ENCODE assay signal across 27 cellular contexts in genomic region chr1:50172299-50172698, GRCh38.
DNase-seq lines count a peak whose midpoint lies in the region; ATAC-seq and TF ChIP-seq lines count a peak whose summit lies in the region.
"Had no signal": no experiment of that assay in that cellular context is flagged by ENCODE, and none has a peak within 500 bp of the region (broad histone marks: within the 10 kb centered on the region; RNA-seq: fewer than 3 reads in every experiment).

No MANE protein-coding gene starts in this region.

- 67% methylated on average over 1 of the region's 1 CpG for WGBS in SK-N-SH (ENCODE audit: low lambda C conversion rate)

- POLR2A ChIA-PET in SK-N-SH (lab: Yijun Ruan, JAX): interaction anchor here (1.0 kb wide), 1 partner anchor 11 kb away, joined by 3 read pairs; no protein-coding TSS in a partner anchor

- CTCF ChIA-PET in SK-N-SH (lab: Yijun Ruan, JAX): interaction anchor here (1.1 kb wide), 1 partner anchor 45 kb away, joined by 3 read pairs; no protein-coding TSS in a partner anchor

- H3K9ac ChIP-seq in SK-N-SH: no peak overlapping the region
- H3K9ac ChIP-seq: BLaER1; BLaER1 treated with 17β-estradiol and CSF1 and Interleukin-3, amounts not matched to agents 10 nM and 100 nM had no signal

- H3K27me3 ChIP-seq in SK-N-SH (ENCODE audit: insufficient read depth): no peaks in the 10 kb centered on the region; the same call in 1 of the 2 replicates
- H3K27me3 ChIP-seq: BE2C; BLaER1; BLaER1 treated with 17β-estradiol and CSF1 and Interleukin-3, amounts not matched to agents 10 nM and 100 nM had no signal

- no peak for DNase-seq in SK-N-SH
- DNase-seq: 8988T; ACHN; AML-193; BE2C; C1 segment of cervical spinal cord; Caco-2; Calu3; CD4-positive, alpha-beta memory T cell; CD4-positive, alpha-beta T cell; CD4-positive, CD25-positive, alpha-beta regulatory T cell; CD8-positive, alpha-beta memory T cell; CD8-positive, alpha-beta T cell; COR-L47; DMS 273 treated with DMSO at 0.1 percent for 48 hours; DMS153; DMS53; DMS79; DMS79 treated with DMSO at 0.1 percent for 48 hours; DND-41; EL had no signal

- no peaks in the 10 kb centered on the region for H3K9me3 ChIP-seq in SK-N-SH
- H3K9me3 ChIP-seq: A549; BE2C; BLaER1; BLaER1 treated with 17β-estradiol and CSF1 and Interleukin-3, amounts not matched to agents 10 nM and 100 nM; Caco-2 had no signal

- H3K4me2 ChIP-seq in SK-N-SH: no peak overlapping the region
- H3K4me2 ChIP-seq: A549; BLaER1; BLaER1 treated with 17β-estradiol and CSF1 and Interleukin-3, amounts not matched to agents 10 nM and 100 nM had no signal

- H3K4me1 ChIP-seq in SK-N-SH (ENCODE audit: control insufficient read depth in 1 of 2, insufficient read depth in 2 of 2, low read depth in 1 of 2, low read length in 1 of 2): peaks cover 0 to 35% of the 10 kb centered on the region in 2 experiments; a peak in 2 of 4 replicates
- H3K4me1 ChIP-seq: A549; BLaER1; BLaER1 treated with 17β-estradiol and CSF1 and Interleukin-3, amounts not matched to agents 10 nM and 100 nM; Caco-2 had no signal

- TF ChIP-seq EP300 in SK-N-SH (IDR thresholded peaks at IDR 0.05; ENCODE audit: borderline replicate concordance in 1 of 2, low read depth in 1 of 2, low read length in 1 of 2): no peak

- H3K27ac ChIP-seq in SK-N-SH (ENCODE audit: low read depth in 2 of 2, low read length in 1 of 2): peak overlapping the region in 1 of 2 experiments; percentile 28; a peak in 2 of 4 replicates
- H3K27ac ChIP-seq: 22Rv1; A549; BLaER1; BLaER1 treated with 17β-estradiol and CSF1 and Interleukin-3, amounts not matched to agents 10 nM and 100 nM; C4-2B had no signal

- no peak for ATAC-seq in SK-N-SH treated with all-trans-retinoic acid at 6 μM for 48 hours
- ATAC-seq: A549; CD8-positive, alpha-beta T cell had no signal

- H3K4me3 ChIP-seq in SK-N-SH (ENCODE audit: low read depth in 2 of 2, low read length in 1 of 2): no peak overlapping the region
- H3K4me3 ChIP-seq: A549; BLaER1; BLaER1 treated with 17β-estradiol and CSF1 and Interleukin-3, amounts not matched to agents 10 nM and 100 nM had no signal

- H3K9me2 ChIP-seq in SK-N-SH: no peaks in the 10 kb centered on the region

- TF ChIP-seq RAD21 in SK-N-SH (IDR thresholded peaks at IDR 0.05; ENCODE audit: low read length): no peak

- H3K36me3 ChIP-seq in SK-N-SH (replicated peaks in 1 of 2; ENCODE audit: control insufficient read depth in 1 of 2, insufficient read depth in 2 of 2, low read length in 1 of 2): peaks cover 0 to 8% of the 10 kb centered on the region in 2 experiments
- H3K36me3 ChIP-seq: BLaER1; BLaER1 treated with 17β-estradiol and CSF1 and Interleukin-3, amounts not matched to agents 10 nM and 100 nM had no signal

- H3F3A ChIP-seq in SK-N-SH (replicated peaks; ENCODE audit: insufficient read depth): no peaks in the 10 kb centered on the region

- TF ChIP-seq CTCF in SK-N-SH (IDR thresholded peaks at IDR 0.05): no peak

- no peak overlapping the region for H2AFZ ChIP-seq in SK-N-SH (ENCODE audit: low read depth)

- no peaks in the 10 kb centered on the region for H3K79me2 ChIP-seq in SK-N-SH (ENCODE audit: insufficient read depth)

- no peaks in the 10 kb centered on the region for H4K20me1 ChIP-seq in SK-N-SH (ENCODE audit: insufficient read depth)
- H4K20me1 ChIP-seq: BLaER1; BLaER1 treated with 17β-estradiol and CSF1 and Interleukin-3, amounts not matched to agents 10 nM and 100 nM had no signal

TF ChIP-seq in SK-N-SH, 30 proteins besides CTCF, POLR2A, EP300 and RAD21:
- no peak for TF ChIP-seq PBX3 (IDR thresholded peaks at IDR 0.05)
- 0 out of 2 replicates have a peak, but pooled peaks have one; percentile 7 for TF ChIP-seq GATA2 (CRISPR knock-in tag; IDR thresholded peaks at IDR 0.05)
- no peak for TF ChIP-seq USF2 (IDR thresholded peaks at IDR 0.05; ENCODE audit: borderline replicate concordance, low read depth, low read length)
- TF ChIP-seq YY1 (IDR thresholded peaks at IDR 0.05; ENCODE audit: low read depth): no peak

TF ChIP-seq in SK-N-SH treated with all-trans-retinoic acid at 6 μM for 48 hours, 23 proteins besides CTCF, POLR2A, EP300 and RAD21:
- no peak for TF ChIP-seq POU6F1 (CRISPR knock-in tag; IDR thresholded peaks at IDR 0.05; ENCODE audit: borderline replicate concordance, low read depth)
- TF ChIP-seq ZC3H10 (CRISPR knock-in tag; IDR thresholded peaks at IDR 0.05): no peak
- no peak for TF ChIP-seq BACH2 (CRISPR knock-in tag; IDR thresholded peaks at IDR 0.05; ENCODE audit: borderline replicate concordance)
- TF ChIP-seq OSR1 (CRISPR knock-in tag; IDR thresholded peaks at IDR 0.05): no peak
- TF ChIP-seq RARB (CRISPR knock-in tag; IDR thresholded peaks at IDR 0.05): no peak
- TF ChIP-seq ZFP30 (CRISPR knock-in tag; IDR thresholded peaks at IDR 0.05): no peak
- no peak for TF ChIP-seq ARNTL (CRISPR knock-in tag; IDR thresholded peaks at IDR 0.05; ENCODE audit: borderline replicate concordance, low read depth)
- no peak for TF ChIP-seq PATZ1 (CRISPR knock-in tag; IDR thresholded peaks at IDR 0.05; ENCODE audit: borderline replicate concordance)
- no peak for TF ChIP-seq PPARA (CRISPR knock-in tag; IDR thresholded peaks at IDR 0.05; ENCODE audit: borderline replicate concordance)
- TF ChIP-seq SNAI2 (CRISPR knock-in tag; IDR thresholded peaks at IDR 0.05): no peak
- TF ChIP-seq ZNF8 (CRISPR knock-in tag; IDR thresholded peaks at IDR 0.05): no peak
- TF ChIP-seq GLIS3 (CRISPR knock-in tag; IDR thresholded peaks at IDR 0.05): no peak
- no peak for TF ChIP-seq CSRNP3 (CRISPR knock-in tag; IDR thresholded peaks at IDR 0.05)
- TF ChIP-seq CREB5 (CRISPR knock-in tag; IDR thresholded peaks at IDR 0.05; ENCODE audit: low read depth): no peak
- no peak for TF ChIP-seq ZNF70 (CRISPR knock-in tag; IDR thresholded peaks at IDR 0.05)
- no peak for TF ChIP-seq TOX (CRISPR knock-in tag; IDR thresholded peaks at IDR 0.05; ENCODE audit: borderline replicate concordance)
